In genomic region chr2:88601302-88601701, GRCh38 we compare ENCODE assay signal across 11 cellular contexts. TPM values are rescaled to one million over a fixed set of nuclear protein-coding genes. Genes with fewer than 3 reads are reported as not detected.
DNase-seq lines count a peak whose midpoint lies in the region; ATAC-seq, FAIRE-seq and TF ChIP-seq lines count a peak whose summit lies in the region.
"Had no signal": no experiment of that assay in that cellular context is flagged by ENCODE, and none has a peak within 500 bp of the region (broad histone marks: within the 10 kb centered on the region; RNA-seq: fewer than 3 reads in every experiment).

No MANE protein-coding gene starts in this region.

- intact Hi-C loops in pancreas (cut with DNase I), result no loop called here

- H3K27me3 ChIP-seq in SJCRH30 (no peaks in the 10 kb centered on the region), pancreas (no peaks in the 10 kb centered on the region)

- ATAC-seq in pancreas (peak in 3 of 4 donors; percentile 20 to 42 (median 28)), HG02571 (IDR thresholded peaks at IDR 0.05; ENCODE audit: unreplicated experiment) (no peak), HG02642 (IDR thresholded peaks at IDR 0.05; ENCODE audit: poor library complexity, unreplicated experiment) (no peak)

- H3K27ac ChIP-seq in SJCRH30, result peak overlapping the region; percentile 89
- peak overlapping the region in 3 of 4 donors; percentile 63 to 83 (median 71) for H3K27ac ChIP-seq in pancreas

- DNase-seq in GM12892 (ENCODE audit: insufficient read length), result no peak
- DNase-seq in SJCRH30, result peak; percentile 57 to 81
- peak; percentile 92 for DNase-seq in fibroblast of pulmonary artery (ENCODE audit: low read depth)
- no peak for DNase-seq in pancreas
- DNase-seq in central memory CD4-positive, alpha-beta T cell, result no peak
- no peak for DNase-seq in stimulated activated naive CD4-positive, alpha-beta T cell treated with Interleukin-2 at 50 U/mL for 16 hours (lab: John Stamatoyannopoulos, UW)
- DNase-seq: midbrain, NCI-H226 had no signal

- no peak for TF ChIP-seq POLR2A in GM12892 (IDR thresholded peaks at IDR 0.05; ENCODE audit: low read depth, low read length)

- H3K4me3 ChIP-seq in SJCRH30, result no peak overlapping the region
- H3K4me3 ChIP-seq in fibroblast of pulmonary artery (replicated peaks; ENCODE audit: low read depth, low read length), result no peak overlapping the region
- no peak overlapping the region for H3K4me3 ChIP-seq in pancreas

- no peak for TF ChIP-seq CTCF in fibroblast of pulmonary artery (IDR thresholded peaks at IDR 0.05; ENCODE audit: low read length, missing control alignments)
- no peak for TF ChIP-seq CTCF in pancreas (IDR thresholded peaks at IDR 0.05)

- H3K9me3 ChIP-seq in SJCRH30 (replicated peaks) (no peaks in the 10 kb centered on the region), pancreas (no peaks in the 10 kb centered on the region)

- WGBS in pancreas, 2 donors, result 84 to 87% methylated on average over 2 of the region's 2 CpGs

- FAIRE-seq in GM12892 (lab: Jason Lieb, UNC) (peak; percentile 82), pancreas (lab: Jason Lieb, UNC) (no peak)
- FAIRE-seq: D721Med had no signal

- H3K4me1 ChIP-seq in SJCRH30, result peaks cover 27% of the 10 kb centered on the region
- H3K4me1 ChIP-seq in pancreas, result peaks cover 18 to 44% (median 22%) of the 10 kb centered on the region in 3 donors

- H3K36me3 ChIP-seq in SJCRH30 (no peaks in the 10 kb centered on the region), pancreas (no peaks in the 10 kb centered on the region)

RNA-seq across cellular contexts. Expression of gene EIF2AK3, which starts 26.0 kb away (rescaled TPM):
- 30.2 TPM for polyA plus RNA-seq in GM12892 (2012; ENCODE audit: missing spikeins)
- 20.8 and 26.3 TPM in 2 replicates for total RNA-seq in SJCRH30 (2014; rRNA removed; shearing (Covaris generic))
- total RNA-seq in pancreas, result 10 to 100 TPM; 22.9 to 58.4 (median 29.3) TPM
- polyA plus RNA-seq in pancreas, result 10 to 100 TPM in 1 of 2 donors, 1 to 10 TPM in 1; 6.2 to 21.6 TPM

Comparison
In these comparisons a context has a peak if more than half of its experiments do, and no peak if none do; other contexts are left out.
1. DNase-seq: peak in SJCRH30 (2 of 2) and fibroblast of pulmonary artery (single experiment); none in GM12892 (single experiment), pancreas (0 of 6), central memory CD4-positive, alpha-beta T cell (single experiment) and stimulated activated naive CD4-positive, alpha-beta T cell treated with Interleukin-2 at 50 U/mL for 16 hours (single experiment).
2. ATAC-seq: peak in pancreas (3 of 4); none in HG02571 (single experiment) and HG02642 (single experiment).